19 cellular contexts compared by ENCODE assay signal in genomic region chr15:28980709-28981350, GRCh38.
A peak's percentile ranks its signal among the peaks of the same experiment; 100 is the strongest.
DNase-seq lines count a peak whose midpoint lies in the region; ATAC-seq and TF ChIP-seq lines count a peak whose summit lies in the region.
"Had no signal": no experiment of that assay in that cellular context is flagged by ENCODE, and none has a peak within 500 bp of the region (broad histone marks: within the 10 kb centered on the region; RNA-seq: fewer than 3 reads in every experiment).

No MANE protein-coding gene starts in this region.

- no peak overlapping the region for H3K27ac ChIP-seq in CD4-positive, alpha-beta T cell (ENCODE audit: low read depth, low read length)
- peak overlapping the region; percentile 75 for H3K27ac ChIP-seq in SJSA1
- no peak overlapping the region for H3K27ac ChIP-seq in left lung
- H3K27ac ChIP-seq: BLaER1, GM23248, HL-60 had no signal

- H3K4me3 ChIP-seq in SJSA1 (no peak overlapping the region), left lung (no peak overlapping the region)
- H3K4me3 ChIP-seq: BLaER1, GM23248 had no signal

- H3K27me3 Mint-ChIP-seq in CD4-positive, alpha-beta T cell: no peaks in the 10 kb centered on the region
- H3K27me3 Mint-ChIP-seq in chondrocyte (ENCODE audit: low read depth): no peaks in the 10 kb centered on the region
- H3K27me3 Mint-ChIP-seq in naive thymus-derived CD8-positive, alpha-beta T cell: no peaks in the 10 kb centered on the region
- H3K27me3 Mint-ChIP-seq: CD8-positive, alpha-beta memory T cell had no signal

- TF ChIP-seq CTCF in CD4-positive, alpha-beta T cell (IDR thresholded peaks at IDR 0.05): no peak
- no peak for TF ChIP-seq CTCF in chondrocyte (IDR thresholded peaks at IDR 0.05)
- no peak for TF ChIP-seq CTCF in left lung (IDR thresholded peaks at IDR 0.05)

- H3K36me3 ChIP-seq in SJSA1 (no peaks in the 10 kb centered on the region), left lung (no peaks in the 10 kb centered on the region)
- H3K36me3 ChIP-seq: BLaER1 had no signal

- no peak overlapping the region for H3K4me3 Mint-ChIP-seq in CD4-positive, alpha-beta T cell
- H3K4me3 Mint-ChIP-seq in chondrocyte (ENCODE audit: unreplicated experiment): no peak overlapping the region
- H3K4me3 Mint-ChIP-seq in naive thymus-derived CD8-positive, alpha-beta T cell: no peak overlapping the region
- H3K4me3 Mint-ChIP-seq: CD8-positive, alpha-beta memory T cell; HFFc6 had no signal

- H3K4me1 ChIP-seq in SJSA1 (replicated peaks) (peaks cover 70% of the 10 kb centered on the region), left lung (no peaks in the 10 kb centered on the region)
- H3K4me1 ChIP-seq: BLaER1 had no signal

- no peak for ATAC-seq in CD4-positive, alpha-beta T cell (ENCODE audit: poor library complexity)
- no peak for ATAC-seq in naive thymus-derived CD8-positive, alpha-beta T cell
- no peak for ATAC-seq in GM19397 (IDR thresholded peaks at IDR 0.05; ENCODE audit: unreplicated experiment)
- no peak for ATAC-seq in left lung
- ATAC-seq in GM21619 (IDR thresholded peaks at IDR 0.05; ENCODE audit: unreplicated experiment): no peak

- no peaks in the 10 kb centered on the region for H3K9me3 ChIP-seq in CD4-positive, alpha-beta T cell (ENCODE audit: control insufficient read depth, low read length)
- H3K9me3 ChIP-seq in SJSA1 (replicated peaks) (no peaks in the 10 kb centered on the region), left lung (no peaks in the 10 kb centered on the region)
- H3K9me3 ChIP-seq: BLaER1 had no signal

- no peaks in the 10 kb centered on the region for H3K9me3 Mint-ChIP-seq in CD4-positive, alpha-beta T cell
- H3K9me3 Mint-ChIP-seq in chondrocyte (ENCODE audit: low read depth): peaks cover 4% of the 10 kb centered on the region
- no peaks in the 10 kb centered on the region for H3K9me3 Mint-ChIP-seq in naive thymus-derived CD8-positive, alpha-beta T cell
- H3K9me3 Mint-ChIP-seq: CD8-positive, alpha-beta memory T cell had no signal

- POLR2A ChIA-PET in CD4-positive, alpha-beta T cell (lab: Charles Lee): no interaction called here
- POLR2A ChIA-PET in naive thymus-derived CD8-positive, alpha-beta T cell (lab: Charles Lee): no interaction called here

- peaks cover 11% of the 10 kb centered on the region for H3K36me3 Mint-ChIP-seq in CD4-positive, alpha-beta T cell (ENCODE audit: low read depth)
- no peaks in the 10 kb centered on the region for H3K36me3 Mint-ChIP-seq in chondrocyte (ENCODE audit: low read depth)
- H3K36me3 Mint-ChIP-seq in naive thymus-derived CD8-positive, alpha-beta T cell: peaks cover 0 to 22% (median 0%) of the 10 kb centered on the region in 3 donors

- CTCF ChIA-PET in CD4-positive, alpha-beta T cell (lab: Charles Lee): no interaction called here

- DNase-seq in CD4-positive, alpha-beta T cell: no peak
- DNase-seq in SJSA1 (ENCODE audit: low read depth in 1 of 2, low spot score in 2 of 2): peak in 1 of 2 experiments; percentile 20
- DNase-seq in chondrocyte (ENCODE audit: low spot score): no peak
- no peak for DNase-seq in naive thymus-derived CD8-positive, alpha-beta T cell
- no peak for DNase-seq in NCI-H510A (lab: John Stamatoyannopoulos, UW)
- DNase-seq in left lung: no peak
- DNase-seq: 8988T; CD8-positive, alpha-beta memory T cell; COR-L47; DMS153; DMS79; GF-D8; GM23248; HCEC 1CT; HFFc6 had no signal

- H3K27ac Mint-ChIP-seq in CD4-positive, alpha-beta T cell: peak overlapping the region; percentile 25
- peak overlapping the region; percentile 15 for H3K27ac Mint-ChIP-seq in chondrocyte (ENCODE audit: unreplicated experiment)
- peak overlapping the region in 6 of 10 donors; percentile 3 to 72 (median 42) for H3K27ac Mint-ChIP-seq in naive thymus-derived CD8-positive, alpha-beta T cell
- H3K27ac Mint-ChIP-seq: HFFc6 had no signal

- H3K4me1 Mint-ChIP-seq in CD4-positive, alpha-beta T cell (ENCODE audit: low read depth): peaks cover 62% of the 10 kb centered on the region
- peaks cover 53% of the 10 kb centered on the region for H3K4me1 Mint-ChIP-seq in chondrocyte (ENCODE audit: low read depth)
- peaks cover 37 to 77% (median 61%) of the 10 kb centered on the region in 4 donors for H3K4me1 Mint-ChIP-seq in naive thymus-derived CD8-positive, alpha-beta T cell

- intact Hi-C loops in CD4-positive, alpha-beta T cell (cut with DNase I, micrococcal nuclease): no loop called here
- intact Hi-C loops in left lung (cut with DNase I): no loop called here

- no peaks in the 10 kb centered on the region for H3K27me3 ChIP-seq in CD4-positive, alpha-beta T cell (ENCODE audit: control insufficient read depth, insufficient read depth, low read length)
- H3K27me3 ChIP-seq in SJSA1 (replicated peaks) (no peaks in the 10 kb centered on the region), left lung (no peaks in the 10 kb centered on the region)
- H3K27me3 ChIP-seq: BLaER1 had no signal
